Comparison of ENCODE assay signal across 8 cellular contexts in genomic region chr7:4830176-4830575, GRCh38. TPM values are rescaled to one million over a fixed set of nuclear protein-coding genes. Genes with fewer than 3 reads are reported as not detected.
A peak's percentile ranks its signal among the peaks of the same experiment; 100 is the strongest.
DNase-seq lines count a peak whose midpoint lies in the region; ATAC-seq and TF ChIP-seq lines count a peak whose summit lies in the region.

No MANE protein-coding gene starts in this region.

- H4K20me1 ChIP-seq in DOHH2 (ENCODE audit: control insufficient read depth, insufficient read depth, low read depth, low read length), result no peaks in the 10 kb centered on the region
- no peaks in the 10 kb centered on the region for H4K20me1 ChIP-seq in SU-DHL-6 (ENCODE audit: low read depth, low read length)

- H3K9me3 ChIP-seq in DOHH2 (ENCODE audit: control insufficient read depth, insufficient read depth, low read length) (no peaks in the 10 kb centered on the region), SU-DHL-6 (ENCODE audit: insufficient read depth, low read length) (no peaks in the 10 kb centered on the region), ascending aorta (no peaks in the 10 kb centered on the region)

- no peak overlapping the region for H3K9ac ChIP-seq in SU-DHL-6 (ENCODE audit: low read length)

- H3K27me3 ChIP-seq in DOHH2 (ENCODE audit: control insufficient read depth, low read length) (no peaks in the 10 kb centered on the region), SU-DHL-6 (ENCODE audit: low read length) (no peaks in the 10 kb centered on the region), ascending aorta (no peaks in the 10 kb centered on the region)

- peak; percentile 46 for ATAC-seq in HG03442 (IDR thresholded peaks at IDR 0.05; ENCODE audit: unreplicated experiment)
- no peak for ATAC-seq in HG02938 (IDR thresholded peaks at IDR 0.05; ENCODE audit: unreplicated experiment)
- ATAC-seq in HG03342 (IDR thresholded peaks at IDR 0.05; ENCODE audit: unreplicated experiment), result no peak

- no peaks in the 10 kb centered on the region for H3F3A ChIP-seq in DOHH2 (ENCODE audit: control insufficient read depth, insufficient read depth)
- H3F3A ChIP-seq in SU-DHL-6 (ENCODE audit: insufficient read depth), result no peaks in the 10 kb centered on the region

- H3K36me3 ChIP-seq in DOHH2 (ENCODE audit: control insufficient read depth, low read length) (no peaks in the 10 kb centered on the region), SU-DHL-6 (ENCODE audit: low read length) (no peaks in the 10 kb centered on the region), ascending aorta (peaks cover 0 to 5% of the 10 kb centered on the region in 2 donors)

- no peak overlapping the region for H3K27ac ChIP-seq in DOHH2 (ENCODE audit: low read depth, low read length)
- no peak overlapping the region for H3K27ac ChIP-seq in SU-DHL-6 (ENCODE audit: low read depth, low read length)
- no peak overlapping the region for H3K27ac ChIP-seq in ascending aorta

- H3K4me2 ChIP-seq in DOHH2 (ENCODE audit: low read length), result no peak overlapping the region
- no peak overlapping the region for H3K4me2 ChIP-seq in SU-DHL-6 (ENCODE audit: low read depth, low read length, poor library complexity, severe bottlenecking)

- H3K79me2 ChIP-seq in DOHH2 (ENCODE audit: control insufficient read depth, low read length) (no peaks in the 10 kb centered on the region), SU-DHL-6 (ENCODE audit: insufficient read depth, low read length) (no peaks in the 10 kb centered on the region)

- H3K4me3 ChIP-seq in DOHH2 (ENCODE audit: low read length) (no peak overlapping the region), SU-DHL-6 (ENCODE audit: insufficient read depth, low read length, poor library complexity, severe bottlenecking) (no peak overlapping the region), ascending aorta (no peak overlapping the region)

- H3K4me1 ChIP-seq in DOHH2 (ENCODE audit: control insufficient read depth, low read length) (no peaks in the 10 kb centered on the region), ascending aorta (no peaks in the 10 kb centered on the region)

- DNase-seq in ascending aorta (ENCODE audit: low spot score in 2 of 2) (no peak), iPS-NIHi11 (ENCODE audit: low spot score) (peak; percentile 83)
- peak; percentile 62 for DNase-seq in stimulated activated CD4-positive, alpha-beta T cell treated with anti-CD3 and anti-CD28 coated beads, Interleukin-1b, Interleukin-23, amount 100 ng/mL, for 48 hours

- intact Hi-C loops in ascending aorta (cut with DNase I), result loop anchor here (5.0 kb wide), 1 partner anchor 52 kb away; the partner anchor contains the start of gene RADIL

- TF ChIP-seq CTCF in DOHH2 (IDR thresholded peaks at IDR 0.05; ENCODE audit: low read depth, low read length, poor library complexity, severe bottlenecking) (peak; percentile 99), SU-DHL-6 (IDR thresholded peaks at IDR 0.05; ENCODE audit: insufficient read depth, low read length, poor library complexity, severe bottlenecking) (peak; percentile 94), ascending aorta (IDR thresholded peaks at IDR 0.05) (peak; percentile 44 to 47 (median 46))

- H3K9me2 ChIP-seq in DOHH2 (replicated peaks; ENCODE audit: control insufficient read depth, low read length) (no peaks in the 10 kb centered on the region), SU-DHL-6 (replicated peaks; ENCODE audit: insufficient read depth, low read length) (no peaks in the 10 kb centered on the region)

- H2AFZ ChIP-seq in SU-DHL-6 (ENCODE audit: low read depth, low read length, severe bottlenecking), result no peak overlapping the region

RNA-seq across cellular contexts. Expression of gene PAPOLB, which starts 31.7 kb away (rescaled TPM):
- not detected for total RNA-seq in ascending aorta

RNA-seq across cellular contexts. Expression of gene RADIL, which starts 53.3 kb away (rescaled TPM):
- 42.4 TPM for total RNA-seq in ascending aorta

RNA-seq across cellular contexts. Expression of gene AP5Z1, which starts 54.8 kb away (rescaled TPM):
- 115 TPM for total RNA-seq in ascending aorta

Comparison
In these comparisons a context has a peak if more than half of its experiments do, and no peak if none do; other contexts are left out.
1. CTCF ChIP-seq: peak in every context shown above with its lines; median percentile 99 in DOHH2; 94 in SU-DHL-6; 46 in ascending aorta.
2. DNase-seq: peak in iPS-NIHi11 (single experiment) and stimulated activated CD4-positive, alpha-beta T cell treated with anti-CD3 and anti-CD28 coated beads, Interleukin-1b, Interleukin-23, amount 100 ng/mL, for 48 hours (single experiment); none in ascending aorta (0 of 2).